In the genomic region with DNA sequence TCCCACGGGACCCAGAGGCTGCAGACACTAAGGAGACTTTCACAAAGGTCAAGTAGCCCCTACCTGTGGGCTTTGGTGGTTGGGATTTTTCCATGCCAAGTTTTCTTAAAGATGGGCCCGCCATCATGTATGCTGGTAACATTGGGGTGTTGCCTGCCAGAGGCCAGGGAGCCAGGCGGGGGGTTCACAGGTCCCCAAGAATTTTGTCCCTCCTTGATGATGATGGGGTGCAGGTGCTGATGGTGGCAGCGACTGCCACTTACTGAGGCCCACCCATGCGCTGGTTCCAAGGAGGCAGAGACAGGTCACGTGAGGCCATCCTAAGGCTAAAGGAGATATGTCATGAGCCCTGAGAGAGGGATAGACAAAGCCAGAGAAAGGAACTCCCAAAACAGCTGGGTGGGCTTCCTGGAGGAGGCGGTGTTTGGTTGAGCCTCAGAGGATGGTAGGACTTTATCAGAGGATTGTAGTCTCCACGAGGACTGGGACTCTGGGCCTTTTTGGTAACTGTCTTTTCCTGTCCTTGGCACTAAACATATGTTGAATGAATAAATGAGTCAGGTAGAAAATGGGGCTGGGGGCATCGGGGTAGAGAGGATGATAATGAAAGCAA, we compare ENCODE assay signal across 1 cellular context.
A peak's percentile ranks its signal among the peaks of the same experiment; 100 is the strongest.
TF ChIP-seq lines count a peak whose summit lies in the region.

No MANE protein-coding gene starts in this region.

TF ChIP-seq in K562, 482 proteins besides CTCF, POLR2A, EP300 and RAD21:
- TF ChIP-seq ZFP36 (IDR thresholded peaks at IDR 0.05; ENCODE audit: low read depth, low read length, partially characterized antibody): peak; percentile 97
- TF ChIP-seq, protein P1, sequence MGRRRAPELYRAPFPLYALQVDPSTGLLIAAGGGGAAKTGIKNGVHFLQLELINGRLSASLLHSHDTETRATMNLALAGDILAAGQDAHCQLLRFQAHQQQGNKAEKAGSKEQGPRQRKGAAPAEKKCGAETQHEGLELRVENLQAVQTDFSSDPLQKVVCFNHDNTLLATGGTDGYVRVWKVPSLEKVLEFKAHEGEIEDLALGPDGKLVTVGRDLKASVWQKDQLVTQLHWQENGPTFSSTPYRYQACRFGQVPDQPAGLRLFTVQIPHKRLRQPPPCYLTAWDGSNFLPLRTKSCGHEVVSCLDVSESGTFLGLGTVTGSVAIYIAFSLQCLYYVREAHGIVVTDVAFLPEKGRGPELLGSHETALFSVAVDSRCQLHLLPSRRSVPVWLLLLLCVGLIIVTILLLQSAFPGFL (CRISPR knock-in tag; IDR thresholded peaks at IDR 0.05): no peak
- TF ChIP-seq ETV1 (tag; conservative IDR thresholded peaks at IDR 0.05; ENCODE audit: low read depth): no peak
- TF ChIP-seq FOXP4 (CRISPR knock-in tag; IDR thresholded peaks at IDR 0.05; ENCODE audit: borderline replicate concordance): no peak
- TF ChIP-seq RBM25 (IDR thresholded peaks at IDR 0.05; ENCODE audit: low read depth, low read length, severe bottlenecking): peak; percentile 81
- TF ChIP-seq ZNF436 (CRISPR knock-in tag; IDR thresholded peaks at IDR 0.05): peak; percentile 53; the same call in 1 of the 2 replicates
